1 cellular context compared by ENCODE assay signal in genomic region chr7:70835658-70836057, GRCh38.
TF ChIP-seq lines count a peak whose summit lies in the region.

No MANE protein-coding gene starts in this region.

TF ChIP-seq in H1, 55 proteins besides CTCF, POLR2A, EP300 and RAD21:
- TF ChIP-seq MAFK (IDR thresholded peaks at IDR 0.05; ENCODE audit: low read depth, low read length), result no peak
- TF ChIP-seq POLR2AphosphoS5 (IDR thresholded peaks at IDR 0.05; ENCODE audit: low read depth, low read length), result no peak
- no peak for TF ChIP-seq YY1 (IDR thresholded peaks at IDR 0.05; ENCODE audit: low read depth, low read length)
- TF ChIP-seq EZH2 (IDR thresholded peaks at IDR 0.05; ENCODE audit: low read depth, low read length, severe bottlenecking), result no peak
- no peak for TF ChIP-seq TBP (IDR thresholded peaks at IDR 0.05; ENCODE audit: low read depth, low read length)
- no peak for TF ChIP-seq KDM4A (IDR thresholded peaks at IDR 0.05; ENCODE audit: low read depth, low read length, severe bottlenecking)
- no peak for TF ChIP-seq JUN (IDR thresholded peaks at IDR 0.05; ENCODE audit: low read depth, low read length)
- TF ChIP-seq RXRA (IDR thresholded peaks at IDR 0.05; ENCODE audit: insufficient read depth, low read depth, low read length), result no peak
